9 cellular contexts compared by ENCODE assay signal in genomic region chr20:36435799-36436541, GRCh38.
DNase-seq lines count a peak whose midpoint lies in the region; ATAC-seq and TF ChIP-seq lines count a peak whose summit lies in the region.
"Had no signal": no experiment of that assay in that cellular context is flagged by ENCODE, and none has a peak within 500 bp of the region (broad histone marks: within the 10 kb centered on the region; RNA-seq: fewer than 3 reads in every experiment).

No MANE protein-coding gene starts in this region.

- no peaks in the 10 kb centered on the region for H3K36me3 Mint-ChIP-seq in activated naive CD4-positive, alpha-beta T cell treated with anti-CD3 and anti-CD28 coated beads, Interleukin-2, amount 50 U/mL, for 72 hours

- no peaks in the 10 kb centered on the region for H3K9me3 Mint-ChIP-seq in activated naive CD4-positive, alpha-beta T cell treated with anti-CD3 and anti-CD28 coated beads, Interleukin-2, amount 50 U/mL, for 72 hours

- peak; percentile 40 for DNase-seq in SIG-M5 treated with dmso at 0.1 percent for 504 hours (lab: John Stamatoyannopoulos, UW; ENCODE audit: unreplicated experiment)
- no peak for DNase-seq in SIG-M5 (lab: John Stamatoyannopoulos, UW)
- DNase-seq in SK-N-MC (ENCODE audit: low read depth, low spot score), result peak; percentile 71
- DNase-seq in activated naive CD4-positive, alpha-beta T cell treated with anti-CD3 and anti-CD28 coated beads, Interleukin-2, amount 50 U/mL, for 72 hours (ENCODE audit: low spot score in 2 of 2), result peak; percentile 68 to 91
- DNase-seq in heart left ventricle, result peak; percentile 37 to 87 (median 69)
- peak; percentile 71 to 72 for DNase-seq in uterus

- H3K4me3 ChIP-seq in SK-N-MC, result peak overlapping the region; percentile 86
- peak overlapping the region in 11 of 12 donors; percentile 5 to 57 (median 41) for H3K4me3 ChIP-seq in heart left ventricle
- H3K4me3 ChIP-seq in rectal smooth muscle tissue (ENCODE audit: low read length), result peak overlapping the region; percentile 46
- peak overlapping the region; percentile 3 to 24 for H3K4me3 ChIP-seq in uterus

- H3K9ac ChIP-seq in SK-N-MC (ENCODE audit: insufficient read length), result peak overlapping the region; percentile 51
- no peak overlapping the region for H3K9ac ChIP-seq in rectal smooth muscle tissue (ENCODE audit: low read length)

- intact Hi-C loops in heart left ventricle (cut with DNase I) (loop anchor here in 8 of 10 donors (5.0 to 10.0 kb wide), 6 partner anchors 219 to 444 kb away; no protein-coding TSS in a partner anchor), uterus (cut with DNase I; ENCODE audit: low total_unique reads) (no loop called here)

- no peak overlapping the region for H3K27ac ChIP-seq in SK-N-MC
- no peak overlapping the region for H3K27ac ChIP-seq in heart left ventricle
- no peak overlapping the region for H3K27ac ChIP-seq in rectal smooth muscle tissue (ENCODE audit: low read depth, low read length)
- no peak overlapping the region for H3K27ac ChIP-seq in uterus
- H3K27ac ChIP-seq: C4-2B had no signal

- peaks cover 0 to 16% (median 3%) of the 10 kb centered on the region in 9 donors for H3K27me3 ChIP-seq in heart left ventricle
- no peaks in the 10 kb centered on the region for H3K27me3 ChIP-seq in rectal smooth muscle tissue (ENCODE audit: control insufficient read depth, insufficient read depth, low read length)
- no peaks in the 10 kb centered on the region for H3K27me3 ChIP-seq in uterus

- no peaks in the 10 kb centered on the region for H3K9me3 ChIP-seq in SK-N-MC (ENCODE audit: low read depth, low read length)
- no peaks in the 10 kb centered on the region for H3K9me3 ChIP-seq in heart left ventricle
- H3K9me3 ChIP-seq in uterus, result no peaks in the 10 kb centered on the region

- H3K36me3 ChIP-seq in SK-N-MC (ENCODE audit: insufficient read depth, low read length), result no peaks in the 10 kb centered on the region
- no peaks in the 10 kb centered on the region for H3K36me3 ChIP-seq in heart left ventricle
- no peaks in the 10 kb centered on the region for H3K36me3 ChIP-seq in rectal smooth muscle tissue (ENCODE audit: control insufficient read depth, insufficient read depth, low read length)
- no peaks in the 10 kb centered on the region for H3K36me3 ChIP-seq in uterus

- peak; percentile 81 to 95 for ATAC-seq in activated naive CD4-positive, alpha-beta T cell treated with anti-CD3 and anti-CD28 coated beads, Interleukin-2, amount 50 U/mL, for 72 hours
- peak in 3 of 4 donors; percentile 53 to 79 (median 68) for ATAC-seq in heart left ventricle
- no peak for ATAC-seq in HG03378 (IDR thresholded peaks at IDR 0.05; ENCODE audit: unreplicated experiment)

- H3K4me1 ChIP-seq in heart left ventricle (peaks cover 0 to 8% (median 0%) of the 10 kb centered on the region in 12 donors), rectal smooth muscle tissue (ENCODE audit: control insufficient read depth, insufficient read depth, low read length) (no peaks in the 10 kb centered on the region), uterus (no peaks in the 10 kb centered on the region)

- TF ChIP-seq CTCF in heart left ventricle (IDR thresholded peaks at IDR 0.05), result no peak
- TF ChIP-seq CTCF in uterus (IDR thresholded peaks at IDR 0.05), result no peak

- no peak for TF ChIP-seq POLR2A in heart left ventricle (IDR thresholded peaks at IDR 0.05)
- no peak for TF ChIP-seq POLR2A in uterus (IDR thresholded peaks at IDR 0.05)

- H3K27ac Mint-ChIP-seq in activated naive CD4-positive, alpha-beta T cell treated with anti-CD3 and anti-CD28 coated beads, Interleukin-2, amount 50 U/mL, for 72 hours, result no peak overlapping the region

- WGBS in heart left ventricle, 4 donors, result 12 to 60% (median 22%) methylated on average over 10 to 52 of the region's 52 CpGs

Comparison
In these comparisons a context has a peak if more than half of its experiments do, and no peak if none do; other contexts are left out.
1. H3K4me3 ChIP-seq: peak in every context shown above with its lines; median percentile 86 in SK-N-MC; 46 in rectal smooth muscle tissue; 41 in heart left ventricle; 14 in uterus.